In genomic region chr2:120783969-120784372, GRCh38 we compare ENCODE assay signal across 14 cellular contexts. TPM values are rescaled to one million over a fixed set of nuclear protein-coding genes. Genes with fewer than 3 reads are reported as not detected.
A peak's percentile ranks its signal among the peaks of the same experiment; 100 is the strongest.
DNase-seq lines count a peak whose midpoint lies in the region; ATAC-seq and TF ChIP-seq lines count a peak whose summit lies in the region.
"Had no signal": no experiment of that assay in that cellular context is flagged by ENCODE, and none has a peak within 500 bp of the region (broad histone marks: within the 10 kb centered on the region; RNA-seq: fewer than 3 reads in every experiment).

No MANE protein-coding gene starts in this region.

- no TSS peak for BruUV-seq in Caco-2 (replicated peaks; lab: Mats Ljungman, UMichigan)

- H3K4me1 ChIP-seq in HUES64 (ENCODE audit: insufficient read depth, low read length) (peaks cover 77% of the 10 kb centered on the region), Caco-2 (peaks cover 19% of the 10 kb centered on the region)

- POLR2A ChIA-PET in Caco-2 (lab: Charles Lee): no interaction called here

- H3K27me3 Mint-ChIP-seq in brain (no peaks in the 10 kb centered on the region), neural crest cell (ENCODE audit: low read depth) (peaks cover 11% of the 10 kb centered on the region), Caco-2 (ENCODE audit: insufficient read depth, unreplicated experiment) (peaks cover 4% of the 10 kb centered on the region)

- no peak for TF ChIP-seq CTCF in brain (conservative IDR thresholded peaks at IDR 0.05)
- TF ChIP-seq CTCF in neural crest cell (conservative IDR thresholded peaks at IDR 0.05): no peak
- no peak for TF ChIP-seq CTCF in Caco-2 (IDR thresholded peaks at IDR 0.05; ENCODE audit: insufficient read depth in 1 of 2, low read depth in 1 of 2, low read length in 1 of 2, severe bottlenecking in 1 of 2, unreplicated experiment in 1 of 2)

- H3K36me3 ChIP-seq in HUES64 (ENCODE audit: insufficient read depth, low read length) (no peaks in the 10 kb centered on the region), Caco-2 (ENCODE audit: control insufficient read depth, insufficient read depth, low read length) (no peaks in the 10 kb centered on the region)

- peaks cover 54% of the 10 kb centered on the region for H3K4me1 Mint-ChIP-seq in brain
- peaks cover 62% of the 10 kb centered on the region for H3K4me1 Mint-ChIP-seq in neural crest cell
- H3K4me1 Mint-ChIP-seq in Caco-2 (ENCODE audit: low read depth, unreplicated experiment): peaks cover 17% of the 10 kb centered on the region

- no peak for ATAC-seq in HG02610 (IDR thresholded peaks at IDR 0.05; ENCODE audit: unreplicated experiment)

- H3K9me3 Mint-ChIP-seq in brain (no peaks in the 10 kb centered on the region), neural crest cell (no peaks in the 10 kb centered on the region), Caco-2 (ENCODE audit: unreplicated experiment) (no peaks in the 10 kb centered on the region)

- H3K4me3 ChIP-seq in HUES64 (ENCODE audit: low read length): no peak overlapping the region
- H3K4me3 ChIP-seq in Caco-2 (ENCODE audit: low read depth, low read length): no peak overlapping the region

- H3K36me3 Mint-ChIP-seq in brain: no peaks in the 10 kb centered on the region
- no peaks in the 10 kb centered on the region for H3K36me3 Mint-ChIP-seq in neural crest cell (ENCODE audit: low read depth)
- no peaks in the 10 kb centered on the region for H3K36me3 Mint-ChIP-seq in Caco-2 (ENCODE audit: insufficient read depth, unreplicated experiment)

- H3K4me3 Mint-ChIP-seq in brain (no peak overlapping the region), neural crest cell (no peak overlapping the region), Caco-2 (ENCODE audit: unreplicated experiment) (no peak overlapping the region)

- 84% methylated on average over 7 of the region's 7 CpGs for WGBS in HUES64

- CTCF ChIA-PET in Caco-2 (lab: Charles Lee): no interaction called here

- DNase-seq in DMS79 (lab: John Stamatoyannopoulos, UW) (peak; percentile 54), neural crest cell (ENCODE audit: low read depth, low spot score) (no peak), HT-29 (ENCODE audit: low spot score) (no peak), Caco-2 (no peak), cortex of kidney (lab: John Stamatoyannopoulos, UW) (no peak)
- DNase-seq: EL, NCI-H1436, NCI-H2081 treated with DMSO at 0.1 percent for 48 hours, NCI-H345, NCI-H526 treated with DMSO at 0.1 percent for 48 hours, OCI-M1 had no signal

- H3K9me3 ChIP-seq in HUES64 (ENCODE audit: insufficient read depth, low read depth, low read length) (no peaks in the 10 kb centered on the region), Caco-2 (no peaks in the 10 kb centered on the region)

- H3K9ac ChIP-seq in HUES64 (ENCODE audit: low read depth, low read length): no peak overlapping the region

- H3K27ac Mint-ChIP-seq in brain: peak overlapping the region; percentile 58 to 91 (median 79)
- peak overlapping the region; percentile 75 for H3K27ac Mint-ChIP-seq in neural crest cell (ENCODE audit: unreplicated experiment)
- H3K27ac Mint-ChIP-seq in Caco-2 (ENCODE audit: unreplicated experiment): no peak overlapping the region

- H3K27me3 ChIP-seq in HUES64 (ENCODE audit: insufficient read depth, low read length) (no peaks in the 10 kb centered on the region), Caco-2 (replicated peaks; ENCODE audit: control insufficient read depth, insufficient read depth, low read length) (no peaks in the 10 kb centered on the region)

- 0 out of 2 replicates have a peak overlapping the region, but pooled peaks have one; percentile 5 for H3K27ac ChIP-seq in HUES64 (ENCODE audit: low read depth, low read length)

- intact Hi-C loops in Caco-2 (cut with micrococcal nuclease; ENCODE audit: unreplicated experiment): loop anchor here (10.0 kb wide), 1 partner anchor 89 kb away; no protein-coding TSS in a partner anchor

RNA-seq across cellular contexts. Expression of gene GLI2, which starts 48.3 kb away (rescaled TPM):
- polyA plus RNA-seq in HUES64 (2013, experiment 1 of 2): 21.8 TPM
- 22.5 TPM for polyA plus RNA-seq in HUES64 (2013, experiment 2 of 2)
- 0.37 TPM for polyA plus RNA-seq in brain (ENCODE audit: insufficient read depth, low read depth, low replicate concordance)
- total RNA-seq in neural crest cell (48.8 and 49.1 TPM in 2 replicates), Caco-2 (2022) (0.58 and 0.70 TPM in 2 replicates)
- total RNA-seq in HT-29 (2014; rRNA removed; shearing (Covaris generic)): 0.31 and 8.7 TPM in 2 replicates
